Comparison of ENCODE assay signal across 14 cellular contexts in genomic region chr12:102167821-102168605, GRCh38. TPM values are rescaled to one million over a fixed set of nuclear protein-coding genes. Genes with fewer than 3 reads are reported as not detected.
DNase-seq lines count a peak whose midpoint lies in the region; ATAC-seq and TF ChIP-seq lines count a peak whose summit lies in the region.
"Had no signal": no experiment of that assay in that cellular context is flagged by ENCODE, and none has a peak within 500 bp of the region (broad histone marks: within the 10 kb centered on the region; RNA-seq: fewer than 3 reads in every experiment).

No MANE protein-coding gene starts in this region.

- TF ChIP-seq CTCF in CD4-positive, alpha-beta T cell (IDR thresholded peaks at IDR 0.05), result no peak
- TF ChIP-seq CTCF in PC-9 (conservative IDR thresholded peaks at IDR 0.05) (no peak), mucosa of descending colon (IDR thresholded peaks at IDR 0.05) (no peak)

- no peak overlapping the region for H3K27ac ChIP-seq in CD4-positive, alpha-beta T cell (ENCODE audit: low read depth, low read length)
- no peak overlapping the region for H3K27ac ChIP-seq in PC-9
- H3K27ac ChIP-seq: esophagus squamous epithelium had no signal

- peaks cover 55% of the 10 kb centered on the region for H3K36me3 Mint-ChIP-seq in activated T-helper 2 cell treated with anti-CD3 and anti-CD28 coated beads, Interferon-gamma antibody, Interleukin-2, Interleukin-4, amounts not matched to agents 10 μg/mL and 5 μg/mL and 100 μg/mL, durations not matched to agents 14 hours and 24 hours and 36 hours (ENCODE audit: low read depth)
- H3K36me3 Mint-ChIP-seq in CD4-positive, alpha-beta T cell (ENCODE audit: low read depth), result no peaks in the 10 kb centered on the region

- intact Hi-C loops in activated T-helper 2 cell treated with anti-CD3 and anti-CD28 coated beads, Interferon-gamma antibody, Interleukin-2, Interleukin-4, amounts not matched to agents 10 μg/mL and 5 μg/mL and 100 μg/mL, durations not matched to agents 14 hours and 24 hours and 36 hours (cut with micrococcal nuclease), result loop anchor here (1.0 to 5.0 kb wide), 5 partner anchors 15 to 231 kb away; partner anchors contain the start of genes NUP37, PARPBP and PMCH
- intact Hi-C loops in CD4-positive, alpha-beta T cell (cut with DNase I, micrococcal nuclease), result no loop called here
- intact Hi-C loops in PC-9 (cut with micrococcal nuclease; ENCODE audit: unreplicated experiment), result loop anchor here (10.0 kb wide), 1 partner anchor 1233 kb away; no protein-coding TSS in a partner anchor
- intact Hi-C loops in mucosa of descending colon (cut with DNase I, micrococcal nuclease), result no loop called here

- no peak overlapping the region for H3K4me2 ChIP-seq in PC-9

- CTCF ChIA-PET in CD4-positive, alpha-beta T cell (lab: Charles Lee), result no interaction called here
- CTCF ChIA-PET in PC-9 (lab: Charles Lee), result no interaction called here

- H3K4me3 ChIP-seq in PC-9, result no peak overlapping the region
- H3K4me3 ChIP-seq in mucosa of descending colon, result no peak overlapping the region
- H3K4me3 ChIP-seq: esophagus squamous epithelium, skin epidermis had no signal

- peak overlapping the region; percentile 1 for H3K4me3 Mint-ChIP-seq in activated T-helper 2 cell treated with anti-CD3 and anti-CD28 coated beads, Interferon-gamma antibody, Interleukin-2, Interleukin-4, amounts not matched to agents 10 μg/mL and 5 μg/mL and 100 μg/mL, durations not matched to agents 14 hours and 24 hours and 36 hours (ENCODE audit: low read depth)
- H3K4me3 Mint-ChIP-seq in CD4-positive, alpha-beta T cell, result no peak overlapping the region

- H3K9me3 ChIP-seq in CD4-positive, alpha-beta T cell (ENCODE audit: control insufficient read depth, low read length), result no peaks in the 10 kb centered on the region
- no peaks in the 10 kb centered on the region for H3K9me3 ChIP-seq in PC-9 (ENCODE audit: insufficient read depth, low read depth)
- no peaks in the 10 kb centered on the region for H3K9me3 ChIP-seq in mucosa of descending colon
- H3K9me3 ChIP-seq: esophagus squamous epithelium had no signal

- no peaks in the 10 kb centered on the region for H3K27me3 Mint-ChIP-seq in activated T-helper 2 cell treated with anti-CD3 and anti-CD28 coated beads, Interferon-gamma antibody, Interleukin-2, Interleukin-4, amounts not matched to agents 10 μg/mL and 5 μg/mL and 100 μg/mL, durations not matched to agents 14 hours and 24 hours and 36 hours (ENCODE audit: low read depth)
- no peaks in the 10 kb centered on the region for H3K27me3 Mint-ChIP-seq in CD4-positive, alpha-beta T cell

- no peak overlapping the region for H2AFZ ChIP-seq in PC-9

- no peaks in the 10 kb centered on the region; the same call in 1 of the 2 replicates for H4K20me1 ChIP-seq in PC-9 (ENCODE audit: insufficient read depth)

- H3K9me2 ChIP-seq in PC-9 (ENCODE audit: insufficient read depth), result no peaks in the 10 kb centered on the region

- no peaks in the 10 kb centered on the region for H3K9me3 Mint-ChIP-seq in activated T-helper 2 cell treated with anti-CD3 and anti-CD28 coated beads, Interferon-gamma antibody, Interleukin-2, Interleukin-4, amounts not matched to agents 10 μg/mL and 5 μg/mL and 100 μg/mL, durations not matched to agents 14 hours and 24 hours and 36 hours
- H3K9me3 Mint-ChIP-seq in CD4-positive, alpha-beta T cell, result no peaks in the 10 kb centered on the region

- H3K4me1 Mint-ChIP-seq in activated T-helper 2 cell treated with anti-CD3 and anti-CD28 coated beads, Interferon-gamma antibody, Interleukin-2, Interleukin-4, amounts not matched to agents 10 μg/mL and 5 μg/mL and 100 μg/mL, durations not matched to agents 14 hours and 24 hours and 36 hours (ENCODE audit: low read depth), result peaks cover 25% of the 10 kb centered on the region
- H3K4me1 Mint-ChIP-seq in CD4-positive, alpha-beta T cell (ENCODE audit: low read depth), result no peaks in the 10 kb centered on the region

- peak overlapping the region; percentile 83 for H3K27ac Mint-ChIP-seq in activated T-helper 2 cell treated with anti-CD3 and anti-CD28 coated beads, Interferon-gamma antibody, Interleukin-2, Interleukin-4, amounts not matched to agents 10 μg/mL and 5 μg/mL and 100 μg/mL, durations not matched to agents 14 hours and 24 hours and 36 hours
- H3K27ac Mint-ChIP-seq in CD4-positive, alpha-beta T cell, result no peak overlapping the region

- POLR2A ChIA-PET in CD4-positive, alpha-beta T cell (lab: Charles Lee), result no interaction called here
- POLR2A ChIA-PET in PC-9 (lab: Charles Lee; ENCODE audit: unreplicated experiment), result no interaction called here

- peak; percentile 16 to 19 for DNase-seq in AML-193 (lab: John Stamatoyannopoulos, UW)
- DNase-seq in activated T-helper 2 cell treated with anti-CD3 and anti-CD28 coated beads, Interferon-gamma antibody, Interleukin-2, Interleukin-4, amounts not matched to agents 10 μg/mL and 5 μg/mL and 100 μg/mL, durations not matched to agents 14 hours and 24 hours and 36 hours (ENCODE audit: low spot score), result no peak
- no peak for DNase-seq in effector CD8-positive, alpha-beta T cell (lab: John Stamatoyannopoulos, UW)
- DNase-seq in CD4-positive, alpha-beta T cell, result no peak
- no peak for DNase-seq in PC-9
- DNase-seq in mucosa of descending colon, result no peak
- DNase-seq: amniotic stem cell, esophagus squamous epithelium, NCI-H510A, substantia nigra, T1000 had no signal

- ATAC-seq in GM18907 (IDR thresholded peaks at IDR 0.05; ENCODE audit: unreplicated experiment), result peak; percentile 68
- ATAC-seq in HG02973 (IDR thresholded peaks at IDR 0.05; ENCODE audit: unreplicated experiment), result peak; percentile 72
- ATAC-seq in CD4-positive, alpha-beta T cell (ENCODE audit: poor library complexity), result no peak
- no peak for ATAC-seq in mucosa of descending colon

- 0 out of 2 replicates have a peak, but pooled peaks cover 3% of the 10 kb centered on the region for H3K4me1 ChIP-seq in PC-9 (replicated peaks; ENCODE audit: insufficient read depth)
- no peaks in the 10 kb centered on the region for H3K4me1 ChIP-seq in mucosa of descending colon (ENCODE audit: low read depth)
- H3K4me1 ChIP-seq: esophagus squamous epithelium had no signal

- BruUV-seq in PC-9 (replicated peaks; lab: Mats Ljungman, UMichigan), result no TSS peak

- H3K27me3 ChIP-seq in CD4-positive, alpha-beta T cell (ENCODE audit: control insufficient read depth, insufficient read depth, low read length), result no peaks in the 10 kb centered on the region
- H3K27me3 ChIP-seq in PC-9 (ENCODE audit: insufficient read depth, low read depth), result no peaks in the 10 kb centered on the region
- H3K27me3 ChIP-seq: esophagus squamous epithelium had no signal

- no peaks in the 10 kb centered on the region for H3K79me2 ChIP-seq in PC-9 (ENCODE audit: low read depth)

- no peaks in the 10 kb centered on the region for H3K36me3 ChIP-seq in PC-9 (ENCODE audit: low read depth)
- no peaks in the 10 kb centered on the region for H3K36me3 ChIP-seq in mucosa of descending colon (ENCODE audit: low read depth)
- H3K36me3 ChIP-seq: esophagus squamous epithelium had no signal

- H3F3A ChIP-seq in PC-9 (ENCODE audit: insufficient read depth, low read depth), result no peaks in the 10 kb centered on the region

RNA-seq across cellular contexts. Expression of gene PMCH, which starts 29.6 kb away (rescaled TPM):
- 210 and 221 TPM in 2 replicates for total RNA-seq in activated T-helper 2 cell treated with anti-CD3 and anti-CD28 coated beads, Interferon-gamma antibody, Interleukin-2, Interleukin-4, amounts not matched to agents 10 μg/mL and 5 μg/mL and 100 μg/mL, durations not matched to agents 14 hours and 24 hours and 36 hours
- total RNA-seq in CD4-positive, alpha-beta T cell, result not detected
- total RNA-seq in PC-9 (2021), result not detected in 2 replicates
- not detected for total RNA-seq in mucosa of descending colon
- total RNA-seq: esophagus squamous epithelium had no signal

RNA-seq across cellular contexts. Expression of gene PARPBP, which starts 48.0 kb away (rescaled TPM):
- 27.0 and 27.4 TPM in 2 replicates for total RNA-seq in activated T-helper 2 cell treated with anti-CD3 and anti-CD28 coated beads, Interferon-gamma antibody, Interleukin-2, Interleukin-4, amounts not matched to agents 10 μg/mL and 5 μg/mL and 100 μg/mL, durations not matched to agents 14 hours and 24 hours and 36 hours
- 1 to 10 TPM; 1.1 to 1.5 TPM for total RNA-seq in CD4-positive, alpha-beta T cell
- total RNA-seq in PC-9 (2021) (12.8 and 16.2 TPM in 2 replicates), mucosa of descending colon (1 to 10 TPM; 2.7 to 9.0 (median 4.9) TPM)

RNA-seq across cellular contexts. Expression of gene NUP37, which starts 48.1 kb away (rescaled TPM):
- 93.1 and 93.9 TPM in 2 replicates for total RNA-seq in activated T-helper 2 cell treated with anti-CD3 and anti-CD28 coated beads, Interferon-gamma antibody, Interleukin-2, Interleukin-4, amounts not matched to agents 10 μg/mL and 5 μg/mL and 100 μg/mL, durations not matched to agents 14 hours and 24 hours and 36 hours
- 1 to 10 TPM; 9.4 to 9.6 TPM for total RNA-seq in CD4-positive, alpha-beta T cell
- total RNA-seq in PC-9 (2021) (48.2 and 72.4 TPM in 2 replicates), mucosa of descending colon (10 to 100 TPM; 13.7 to 25.9 (median 22.6) TPM)

Comparison
In these comparisons a context has a peak if more than half of its experiments do, and no peak if none do; other contexts are left out.
1. DNase-seq: peak in AML-193 (2 of 2); none in activated T-helper 2 cell treated with anti-CD3 and anti-CD28 coated beads, Interferon-gamma antibody, Interleukin-2, Interleukin-4, amounts not matched to agents 10 μg/mL and 5 μg/mL and 100 μg/mL, durations not matched to agents 14 hours and 24 hours and 36 hours (single experiment), effector CD8-positive, alpha-beta T cell (single experiment), CD4-positive, alpha-beta T cell (0 of 10), PC-9 (0 of 2) and mucosa of descending colon (0 of 3).
2. ATAC-seq: peak in GM18907 (single experiment) and HG02973 (single experiment); none in CD4-positive, alpha-beta T cell (single experiment) and mucosa of descending colon (single experiment).
3. RNA of gene PMCH, which starts 29.6 kb away (total RNA-seq): 210 to 221 TPM in activated T-helper 2 cell treated with anti-CD3 and anti-CD28 coated beads, Interferon-gamma antibody, Interleukin-2, Interleukin-4, amounts not matched to agents 10 μg/mL and 5 μg/mL and 100 μg/mL, durations not matched to agents 14 hours and 24 hours and 36 hours; not detected in CD4-positive, alpha-beta T cell, not detected in PC-9 and not detected in mucosa of descending colon; every median in the first group is over 100 times any median in the second.
4. intact Hi-C loops: an anchor here in activated T-helper 2 cell treated with anti-CD3 and anti-CD28 coated beads, Interferon-gamma antibody, Interleukin-2, Interleukin-4, amounts not matched to agents 10 μg/mL and 5 μg/mL and 100 μg/mL, durations not matched to agents 14 hours and 24 hours and 36 hours (1.0 to 5.0 kb wide) and PC-9 (10.0 kb wide); none called in CD4-positive, alpha-beta T cell and mucosa of descending colon.